25 cellular contexts compared by ENCODE assay signal in the genomic region with DNA sequence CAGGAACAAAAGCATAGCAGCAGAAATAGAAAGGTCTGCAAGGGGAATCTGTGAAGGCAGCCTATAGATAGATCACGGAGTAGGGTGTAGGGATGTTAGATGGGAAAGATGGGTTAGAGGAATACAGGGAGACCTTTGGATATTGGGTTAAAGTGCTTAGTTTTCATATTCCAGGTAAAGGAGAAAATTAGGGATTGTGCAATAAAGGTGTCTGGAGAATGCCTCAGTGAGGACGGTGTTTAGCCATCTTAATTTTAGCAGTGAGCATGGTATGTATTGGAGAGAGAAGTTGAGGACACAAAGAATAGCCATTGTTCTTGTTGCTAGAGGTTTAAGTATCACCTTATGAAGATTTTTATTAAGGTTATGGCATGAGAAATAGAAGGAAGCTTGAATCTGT. TPM values are rescaled to one million over a fixed set of nuclear protein-coding genes. Genes with fewer than 3 reads are reported as not detected.
DNase-seq lines count a peak whose midpoint lies in the region; ATAC-seq, FAIRE-seq and TF ChIP-seq lines count a peak whose summit lies in the region.
"Had no signal": no experiment of that assay in that cellular context is flagged by ENCODE, and none has a peak within 500 bp of the region (broad histone marks: within the 10 kb centered on the region; RNA-seq: fewer than 3 reads in every experiment).

No MANE protein-coding gene starts in this region.

- DNase-seq in HepG2 (ENCODE audit: low spot score) (no peak), right lobe of liver (no peak), GM23338 (ENCODE audit: low spot score) (no peak), K562 (ENCODE audit: extremely low read depth in 1 of 4, low spot score in 3 of 4) (no peak), WTC11 (ENCODE audit: low spot score) (no peak)
- no peak for DNase-seq in activated T-cell treated with anti-CD3 and anti-CD28 coated beads, Interleukin-2, amount 50 U/mL, for 1 hour
- DNase-seq: 8988T; ACHN; BE2C; C1 segment of cervical spinal cord; Calu3; CD4-positive, alpha-beta memory T cell; CD4-positive, CD25-positive, alpha-beta regulatory T cell; CD8-positive, alpha-beta memory T cell; COR-L47; DMS79 treated with DMSO at 0.1 percent for 48 hours; GF-D8 had no signal

- H3K27me3 ChIP-seq in HepG2 (ENCODE audit: control insufficient read depth in 1 of 2, insufficient read depth in 2 of 2, low read length in 2 of 2) (no peaks in the 10 kb centered on the region), right lobe of liver (no peaks in the 10 kb centered on the region), GM23338 (ENCODE audit: insufficient read depth) (no peaks in the 10 kb centered on the region), K562 (ENCODE audit: control insufficient read depth in 2 of 2, insufficient read depth in 2 of 2, low read length in 2 of 2) (no peaks in the 10 kb centered on the region)
- H3K27me3 ChIP-seq: BE2C, BLaER1 had no signal

- peaks cover 6% of the 10 kb centered on the region; the same call in 1 of the 3 replicates for H3K4me1 Mint-ChIP-seq in GM23338
- H3K4me1 Mint-ChIP-seq in WTC11, result peaks cover 7% of the 10 kb centered on the region
- H3K4me1 Mint-ChIP-seq: CD14-positive monocyte; CD4-positive, alpha-beta memory T cell; CD4-positive, CD25-positive, alpha-beta regulatory T cell; CD8-positive, alpha-beta memory T cell had no signal

- no peaks in the 10 kb centered on the region for H3K9me3 ChIP-seq in HepG2 (ENCODE audit: low read length)
- H3K9me3 ChIP-seq in right lobe of liver, result no peaks in the 10 kb centered on the region
- no peaks in the 10 kb centered on the region for H3K9me3 ChIP-seq in K562 (replicated peaks; ENCODE audit: control insufficient read depth, insufficient read depth, low read depth, low read length)
- H3K9me3 ChIP-seq: BE2C, BLaER1 had no signal

- H3K36me3 Mint-ChIP-seq in GM23338 (ENCODE audit: low read depth) (no peaks in the 10 kb centered on the region), WTC11 (no peaks in the 10 kb centered on the region)
- H3K36me3 Mint-ChIP-seq: CD14-positive monocyte; CD4-positive, alpha-beta memory T cell; CD4-positive, CD25-positive, alpha-beta regulatory T cell; CD8-positive, alpha-beta memory T cell had no signal

- POLR2A ChIA-PET in HepG2 (lab: Yijun Ruan, JAX) (no interaction called here), K562 (lab: Yijun Ruan, JAX) (no interaction called here), WTC11 (lab: Charles Lee) (no interaction called here)

- no peak overlapping the region for H3K27ac ChIP-seq in HepG2 (ENCODE audit: extremely low read length, insufficient read depth, low read length)
- H3K27ac ChIP-seq in right lobe of liver, result peak overlapping the region in 1 of 3 donors; percentile 98
- no peak overlapping the region for H3K27ac ChIP-seq in GM23338 (ENCODE audit: low read depth)
- no peak overlapping the region for H3K27ac ChIP-seq in K562 (ENCODE audit: extremely low read depth, low read depth, low read length)
- H3K27ac ChIP-seq: BLaER1 had no signal

- TF ChIP-seq EP300 in HepG2 (IDR thresholded peaks at IDR 0.05; ENCODE audit: low read depth in 2 of 2, low read length in 2 of 2) (no peak), HepG2 (CRISPR knock-in tag; IDR thresholded peaks at IDR 0.05; ENCODE audit: borderline replicate concordance) (no peak), K562 (IDR thresholded peaks at IDR 0.05; ENCODE audit: low read length) (no peak)

- no peak overlapping the region for H3K4me3 ChIP-seq in HepG2 (replicated peaks in 1 of 3; ENCODE audit: insufficient read depth in 1 of 3, low read depth in 2 of 3, low read length in 3 of 3)
- no peak overlapping the region for H3K4me3 ChIP-seq in right lobe of liver
- H3K4me3 ChIP-seq in GM23338, result no peak overlapping the region
- no peak overlapping the region for H3K4me3 ChIP-seq in K562
- H3K4me3 ChIP-seq: BLaER1 had no signal

- H2AFZ ChIP-seq in HepG2 (ENCODE audit: low read length), result no peak overlapping the region
- H2AFZ ChIP-seq in GM23338, result peak overlapping the region; percentile 54; the same call in 1 of the 2 replicates
- H2AFZ ChIP-seq in K562 (ENCODE audit: low read depth, low read length), result no peak overlapping the region

- no peaks in the 10 kb centered on the region for H3K9me2 ChIP-seq in GM23338 (ENCODE audit: insufficient read depth)

- FAIRE-seq in HepG2 (lab: Jason Lieb, UNC) (no peak), K562 (lab: Jason Lieb, UNC) (no peak)
- FAIRE-seq: A204.1, D721Med, G401.6, GM12891, GM19239 had no signal

- WGBS in HepG2 (ENCODE audit: low lambda C conversion rate), result 100% methylated on average over 2 of the region's 2 CpGs
- WGBS in right lobe of liver (ENCODE audit: insufficient coverage, low coverage, low lambda C conversion rate, missing lambda C conversion rate), result 95% methylated on average over 2 of the region's 2 CpGs
- 4% methylated on average over 2 of the region's 2 CpGs for WGBS in K562 (ENCODE audit: insufficient coverage, low coverage, missing lambda C conversion rate)

- no peaks in the 10 kb centered on the region for H3F3A ChIP-seq in GM23338 (replicated peaks; ENCODE audit: low read depth)

- H3K9me1 ChIP-seq in K562 (ENCODE audit: control insufficient read depth, insufficient read depth, low read length), result no peaks in the 10 kb centered on the region

- in situ Hi-C loops in HepG2 (cut with HindIII; ENCODE audit: extremely low pct_ligation_motif_present, low pct_unique_long_range_greater_than_20kb), result no loop called here
- in situ Hi-C loops in K562 (cut with MboI), result no loop called here

- BruUV-seq in HepG2 (replicated peaks; lab: Mats Ljungman, UMichigan) (no TSS peak), K562 (replicated peaks; lab: Mats Ljungman, UMichigan) (no TSS peak)

- ATAC-seq in HepG2 (no peak), right lobe of liver (no peak), GM23338 (no peak), K562 (no peak), WTC11 (no peak), HG02642 (IDR thresholded peaks at IDR 0.05; ENCODE audit: poor library complexity, unreplicated experiment) (no peak)

- no peak overlapping the region for H3K9ac ChIP-seq in HepG2 (ENCODE audit: insufficient read depth, low read depth, low read length)
- no peak overlapping the region for H3K9ac ChIP-seq in K562 (ENCODE audit: insufficient read depth in 1 of 2, low read depth in 2 of 2, low read length in 2 of 2)
- H3K9ac ChIP-seq: BLaER1 had no signal

- no peak for TF ChIP-seq POLR2A in HepG2 (IDR thresholded peaks at IDR 0.05; ENCODE audit: insufficient read depth in 1 of 2, low read depth in 2 of 2, low read length in 2 of 2)
- no peak for TF ChIP-seq POLR2A in right lobe of liver (IDR thresholded peaks at IDR 0.05)
- no peak for TF ChIP-seq POLR2A in K562 (conservative IDR thresholded peaks at IDR 0.05)

- H3K9me3 Mint-ChIP-seq in GM23338 (no peaks in the 10 kb centered on the region), WTC11 (no peaks in the 10 kb centered on the region)
- H3K9me3 Mint-ChIP-seq: CD4-positive, alpha-beta memory T cell; CD8-positive, alpha-beta memory T cell had no signal

- H3K4me2 ChIP-seq in HepG2 (ENCODE audit: low read depth, low read length) (no peak overlapping the region), GM23338 (no peak overlapping the region), K562 (ENCODE audit: insufficient read depth, low read length) (no peak overlapping the region)
- H3K4me2 ChIP-seq: BLaER1 had no signal

- H3K79me2 ChIP-seq in HepG2 (ENCODE audit: insufficient read depth, low read length), result peaks cover 18% of the 10 kb centered on the region
- no peaks in the 10 kb centered on the region for H3K79me2 ChIP-seq in GM23338 (replicated peaks; ENCODE audit: insufficient read depth)
- no peaks in the 10 kb centered on the region for H3K79me2 ChIP-seq in K562 (ENCODE audit: control insufficient read depth, insufficient read depth, low read length)

- intact Hi-C loops in HepG2 (cut with micrococcal nuclease; ENCODE audit: unreplicated experiment), result no loop called here
- intact Hi-C loops in right lobe of liver (cut with DNase I), result no loop called here
- intact Hi-C loops in K562 (cut with micrococcal nuclease), result no loop called here

- H4K20me1 ChIP-seq in HepG2 (ENCODE audit: insufficient read depth, low read length), result no peaks in the 10 kb centered on the region
- H4K20me1 ChIP-seq in GM23338 (replicated peaks; ENCODE audit: insufficient read depth), result no peaks in the 10 kb centered on the region
- H4K20me1 ChIP-seq in K562 (replicated peaks; ENCODE audit: control insufficient read depth, insufficient read depth, low read length), result no peaks in the 10 kb centered on the region
- H4K20me1 ChIP-seq: BLaER1 had no signal

- no peak for TF ChIP-seq RAD21 in HepG2 (CRISPR knock-in tag; IDR thresholded peaks at IDR 0.05)
- no peak for TF ChIP-seq RAD21 in K562 (CRISPR knock-in tag; conservative IDR thresholded peaks at IDR 0.05 in 1 of 2, IDR thresholded peaks at IDR 0.05 in 1 of 2)

- H3K4me1 ChIP-seq in HepG2 (ENCODE audit: insufficient read depth, low read length) (peaks cover 42% of the 10 kb centered on the region), right lobe of liver (peaks cover 0 to 15% (median 3%) of the 10 kb centered on the region in 4 donors), GM23338 (ENCODE audit: insufficient read depth) (no peaks in the 10 kb centered on the region), K562 (replicated peaks in 1 of 2; ENCODE audit: control insufficient read depth in 2 of 2, insufficient read depth in 2 of 2, low read length in 2 of 2) (no peaks in the 10 kb centered on the region)
- H3K4me1 ChIP-seq: BE2C had no signal

- CTCF ChIA-PET in HepG2 (lab: Yijun Ruan, JAX; ENCODE audit: low intra/inter-chr PET ratio, low total read pairs), result no interaction called here
- CTCF ChIA-PET in K562 (lab: Yijun Ruan, JAX; ENCODE audit: low intra/inter-chr PET ratio), result no interaction called here
- CTCF ChIA-PET in WTC11 (lab: Charles Lee), result no interaction called here

- peaks cover 3 to 4% of the 10 kb centered on the region in 2 experiments; a peak in 4 of 5 replicates for H3K36me3 ChIP-seq in HepG2 (replicated peaks in 1 of 2; ENCODE audit: control insufficient read depth in 1 of 2, insufficient read depth in 2 of 2, low read length in 2 of 2)
- no peaks in the 10 kb centered on the region for H3K36me3 ChIP-seq in right lobe of liver
- no peaks in the 10 kb centered on the region for H3K36me3 ChIP-seq in GM23338 (ENCODE audit: insufficient read depth)
- H3K36me3 ChIP-seq in K562 (ENCODE audit: control insufficient read depth, insufficient read depth, low read length), result no peaks in the 10 kb centered on the region
- H3K36me3 ChIP-seq: BE2C, BLaER1 had no signal

- no peak for TF ChIP-seq CTCF in HepG2 (CRISPR knock-in tag; IDR thresholded peaks at IDR 0.05)
- no peak for TF ChIP-seq CTCF in right lobe of liver (IDR thresholded peaks at IDR 0.05)
- TF ChIP-seq CTCF in GM23338 (conservative IDR thresholded peaks at IDR 0.05; ENCODE audit: low read depth in 2 of 2), result no peak
- TF ChIP-seq CTCF in K562 (IDR thresholded peaks at IDR 0.05 in 2 of 3, conservative IDR thresholded peaks at IDR 0.05 in 1 of 3; ENCODE audit: insufficient read depth in 2 of 3, low read depth in 1 of 3, low read length in 3 of 3), result no peak
- no peak for TF ChIP-seq CTCF in WTC11 (IDR thresholded peaks at IDR 0.05)

- no peak overlapping the region for H3K4me3 Mint-ChIP-seq in GM23338
- H3K4me3 Mint-ChIP-seq in WTC11, result no peak overlapping the region
- H3K4me3 Mint-ChIP-seq: CD14-positive monocyte; CD4-positive, alpha-beta memory T cell; CD4-positive, CD25-positive, alpha-beta regulatory T cell; CD8-positive, alpha-beta memory T cell had no signal

- H3K27ac Mint-ChIP-seq in GM23338 (no peak overlapping the region), WTC11 (no peak overlapping the region)
- H3K27ac Mint-ChIP-seq: CD4-positive, alpha-beta memory T cell; CD4-positive, CD25-positive, alpha-beta regulatory T cell; CD8-positive, alpha-beta memory T cell had no signal

- H3K27me3 Mint-ChIP-seq in GM23338 (ENCODE audit: insufficient read depth, low read depth, poor library complexity) (no peaks in the 10 kb centered on the region), WTC11 (ENCODE audit: low read depth) (no peaks in the 10 kb centered on the region)

RNA-seq across cellular contexts. Expression of a gene that starts 17.7 kb away (rescaled TPM):
- total RNA-seq in HepG2 (2016; rRNA removed; fragmentation: Illumina TruSeq; extraction: Trizol), result 85.1 and 102 TPM in 2 replicates
- 56.4 and 59.7 TPM in 2 replicates for total RNA-seq in HepG2 (2016; cell fraction: cytosol; rRNA removed; fragmentation: Illumina TruSeq; extraction: Trizol; ENCODE audit: low read depth)
- 89.1 and 94.1 TPM in 2 replicates for total RNA-seq in HepG2 (2016; cell fraction: insoluble cytoplasmic fraction; rRNA removed; fragmentation: Illumina TruSeq; extraction: Trizol)
- total RNA-seq in HepG2 (2016; cell fraction: membrane; rRNA removed; fragmentation: Illumina TruSeq; extraction: Trizol), result 63.5 and 68.2 TPM in 2 replicates
- 120 and 129 TPM in 2 replicates for total RNA-seq in HepG2 (2016; cell fraction: nucleus; rRNA removed; fragmentation: Illumina TruSeq; extraction: Trizol)
- polyA plus RNA-seq in HepG2 (2011; rRNA removed), result 19.4 and 26.0 TPM in 2 replicates
- polyA plus RNA-seq in HepG2 (2011; cell fraction: cytosol; rRNA removed), result 18.1 and 20.6 TPM in 2 replicates
- 13.0 and 14.3 TPM in 2 replicates for polyA plus RNA-seq in HepG2 (2011; cell fraction: nucleus; rRNA removed)
- polyA plus RNA-seq in HepG2 (2012), result 38.8 and 53.9 TPM in 2 replicates
- polyA plus RNA-seq in HepG2 (2016; cell fraction: cytosol; fragmentation: Illumina TruSeq; extraction: Trizol; ENCODE audit: low read depth), result 11.4 and 13.6 TPM in 2 replicates
- polyA plus RNA-seq in HepG2 (2016; cell fraction: insoluble cytoplasmic fraction; fragmentation: Illumina TruSeq; extraction: Trizol; ENCODE audit: low read depth), result 65.0 and 72.9 TPM in 2 replicates
- polyA plus RNA-seq in HepG2 (2016; cell fraction: membrane; fragmentation: Illumina TruSeq; extraction: Trizol; ENCODE audit: low read depth), result 28.0 and 30.7 TPM in 2 replicates
- polyA plus RNA-seq in HepG2 (2016; cell fraction: nucleus; fragmentation: Illumina TruSeq; extraction: Trizol; ENCODE audit: insufficient read depth, low read depth), result 39.7 and 40.5 TPM in 2 replicates
- polyA minus RNA-seq in HepG2 (2011; rRNA and poly(A)+ RNA removed; ENCODE audit: low replicate concordance), result 1.3 and 16.5 TPM in 2 replicates
- 24.8 and 26.2 TPM in 2 replicates for polyA minus RNA-seq in HepG2 (2011; cell fraction: cytosol; rRNA and poly(A)+ RNA removed)
- 155 and 161 TPM in 2 replicates for polyA minus RNA-seq in HepG2 (2011; cell fraction: nucleus; rRNA and poly(A)+ RNA removed)
- total RNA-seq in right lobe of liver, result 10 to 100 TPM; 16.1 to 35.6 (median 27.8) TPM
- 5.0 and 6.7 TPM in 2 replicates for total RNA-seq in GM23338 (2014; rRNA removed; shearing (Covaris generic))
- polyA plus RNA-seq in GM23338 (2016; fragmentation: Nextera tagmentation; extraction: Ambion mirVana), result 1.4 and 2.6 TPM in 2 replicates
- total RNA-seq in K562 (2011; cell fraction: chromatin; rRNA removed; ENCODE audit: low replicate concordance), result 1.7 and 3.0 TPM in 2 replicates
- 2.5 and 2.6 TPM in 2 replicates for total RNA-seq in K562 (2011; cell fraction: nucleolus; rRNA removed)
- 3.0 and 6.0 TPM in 2 replicates for total RNA-seq in K562 (2011; cell fraction: nucleoplasm; rRNA removed)
- 1.2 and 2.7 TPM in 2 replicates for total RNA-seq in K562 (2014; rRNA removed)
- total RNA-seq in K562 (2014; rRNA removed; fragmentation: Illumina TruSeq; extraction: Trizol), result 0.93 and 0.98 TPM in 2 replicates
- 1.4 and 1.8 TPM in 2 replicates for total RNA-seq in K562 (2015; rRNA removed; fragmentation: Illumina TruSeq; extraction: Trizol)
- 1.5 and 1.9 TPM in 2 replicates for total RNA-seq in K562 (2021)
- polyA plus RNA-seq in K562 (2011; rRNA removed), result 0.54 and 1.4 TPM in 2 replicates
- polyA plus RNA-seq in K562 (2011; cell fraction: cytosol; rRNA removed), result 0.66 and 1.5 TPM in 2 replicates
- 0.94 and 1.7 TPM in 2 replicates for polyA plus RNA-seq in K562 (2011; cell fraction: nucleus; rRNA removed)
- 2.5 and 2.6 TPM in 2 replicates for polyA plus RNA-seq in K562 (2012)
- 0.86 and 0.97 TPM in 2 replicates for polyA plus RNA-seq in K562 (2014; fragmentation: Illumina TruSeq; extraction: Trizol)
- polyA plus RNA-seq in K562 (2014; fragmentation: Nextera tagmentation; extraction: Ambion mirVana), result 1 to 10 TPM in 1 of 2 experiments, under 1 TPM in 1; 0.77 to 1.1 TPM
- polyA plus RNA-seq in K562 (2014; rRNA removed), result 1.1 and 1.7 TPM in 2 replicates
- 1.1 and 1.3 TPM in 2 replicates for polyA minus RNA-seq in K562 (2011; rRNA and poly(A)+ RNA removed)
- polyA minus RNA-seq in K562 (2011; cell fraction: cytosol; rRNA and poly(A)+ RNA removed), result not detected in 2 replicates
- 1.8 and 2.3 TPM in 2 replicates for polyA minus RNA-seq in K562 (2011; cell fraction: nucleus; rRNA and poly(A)+ RNA removed)
- 1.8 to 3.0 TPM (median 2.4 TPM) in 3 replicates for total RNA-seq in WTC11 (2021)

RNA-seq across cellular contexts. Expression of a gene that starts 58.5 kb away (rescaled TPM):
- total RNA-seq in HepG2 (2016; rRNA removed; fragmentation: Illumina TruSeq; extraction: Trizol) (9.7 and 12.3 TPM in 2 replicates), right lobe of liver (1 to 10 TPM; 4.1 to 5.1 (median 4.6) TPM), K562 (2014; rRNA removed) (7.2 and 9.7 TPM in 2 replicates), K562 (2014; rRNA removed; fragmentation: Illumina TruSeq; extraction: Trizol) (7.7 and 8.1 TPM in 2 replicates), K562 (2015; rRNA removed; fragmentation: Illumina TruSeq; extraction: Trizol) (7.8 TPM in 2 replicates), K562 (2021) (10.3 and 11.0 TPM in 2 replicates), WTC11 (2021) (23.0 to 23.4 TPM (median 23.2 TPM) in 3 replicates)
- total RNA-seq in HepG2 (2016; cell fraction: cytosol; rRNA removed; fragmentation: Illumina TruSeq; extraction: Trizol; ENCODE audit: low read depth), result 4.3 and 4.5 TPM in 2 replicates
- 10.9 and 12.4 TPM in 2 replicates for total RNA-seq in HepG2 (2016; cell fraction: insoluble cytoplasmic fraction; rRNA removed; fragmentation: Illumina TruSeq; extraction: Trizol)
- total RNA-seq in HepG2 (2016; cell fraction: membrane; rRNA removed; fragmentation: Illumina TruSeq; extraction: Trizol), result 9.9 and 12.1 TPM in 2 replicates
- total RNA-seq in HepG2 (2016; cell fraction: nucleus; rRNA removed; fragmentation: Illumina TruSeq; extraction: Trizol), result 6.9 and 7.8 TPM in 2 replicates
- polyA plus RNA-seq in HepG2 (2011; rRNA removed) (2.5 TPM in 2 replicates), GM23338 (2016; fragmentation: Nextera tagmentation; extraction: Ambion mirVana) (17.0 and 18.8 TPM in 2 replicates), K562 (2011; rRNA removed) (4.1 and 5.7 TPM in 2 replicates), K562 (2014; fragmentation: Illumina TruSeq; extraction: Trizol) (6.7 and 7.5 TPM in 2 replicates), K562 (2014; fragmentation: Nextera tagmentation; extraction: Ambion mirVana) (1 to 10 TPM in 1 of 2 experiments, under 1 TPM in 1; 0.99 to 2.2 TPM), K562 (2014; rRNA removed) (8.1 and 10.8 TPM in 2 replicates)
- 2.2 and 2.5 TPM in 2 replicates for polyA plus RNA-seq in HepG2 (2011; cell fraction: cytosol; rRNA removed)
- 1.3 and 1.4 TPM in 2 replicates for polyA plus RNA-seq in HepG2 (2011; cell fraction: nucleus; rRNA removed)
- polyA plus RNA-seq in HepG2 (2012), result 3.9 and 4.9 TPM in 2 replicates
- 2.0 and 2.3 TPM in 2 replicates for polyA plus RNA-seq in HepG2 (2016; cell fraction: cytosol; fragmentation: Illumina TruSeq; extraction: Trizol; ENCODE audit: low read depth)
- polyA plus RNA-seq in HepG2 (2016; cell fraction: insoluble cytoplasmic fraction; fragmentation: Illumina TruSeq; extraction: Trizol; ENCODE audit: low read depth), result 12.6 and 13.6 TPM in 2 replicates
- 6.0 and 6.5 TPM in 2 replicates for polyA plus RNA-seq in HepG2 (2016; cell fraction: membrane; fragmentation: Illumina TruSeq; extraction: Trizol; ENCODE audit: low read depth)
- polyA plus RNA-seq in HepG2 (2016; cell fraction: nucleus; fragmentation: Illumina TruSeq; extraction: Trizol; ENCODE audit: insufficient read depth, low read depth), result 6.7 and 7.7 TPM in 2 replicates
- 1.2 and 5.0 TPM in 2 replicates for polyA minus RNA-seq in HepG2 (2011; rRNA and poly(A)+ RNA removed; ENCODE audit: low replicate concordance)
- 4.2 and 4.5 TPM in 2 replicates for polyA minus RNA-seq in HepG2 (2011; cell fraction: cytosol; rRNA and poly(A)+ RNA removed)
- 3.6 and 4.9 TPM in 2 replicates for polyA minus RNA-seq in HepG2 (2011; cell fraction: nucleus; rRNA and poly(A)+ RNA removed)
- total RNA-seq in GM23338 (2014; rRNA removed; shearing (Covaris generic)), result 31.8 and 34.6 TPM in 2 replicates
- total RNA-seq in K562 (2011; cell fraction: chromatin; rRNA removed; ENCODE audit: low replicate concordance), result 3.5 and 4.1 TPM in 2 replicates
- total RNA-seq in K562 (2011; cell fraction: nucleolus; rRNA removed), result 5.7 and 6.7 TPM in 2 replicates
- 5.3 and 5.6 TPM in 2 replicates for total RNA-seq in K562 (2011; cell fraction: nucleoplasm; rRNA removed)
- 2.8 and 4.7 TPM in 2 replicates for polyA plus RNA-seq in K562 (2011; cell fraction: cytosol; rRNA removed)
- polyA plus RNA-seq in K562 (2011; cell fraction: nucleus; rRNA removed), result 1.7 and 2.5 TPM in 2 replicates
- 7.1 and 8.5 TPM in 2 replicates for polyA plus RNA-seq in K562 (2012)
- 2.6 and 3.1 TPM in 2 replicates for polyA minus RNA-seq in K562 (2011; rRNA and poly(A)+ RNA removed)
- polyA minus RNA-seq in K562 (2011; cell fraction: cytosol; rRNA and poly(A)+ RNA removed), result 2.5 and 3.7 TPM in 2 replicates
- 3.8 and 4.3 TPM in 2 replicates for polyA minus RNA-seq in K562 (2011; cell fraction: nucleus; rRNA and poly(A)+ RNA removed)
